ENCODE assay signal across 8 cellular contexts in the genomic region with DNA sequence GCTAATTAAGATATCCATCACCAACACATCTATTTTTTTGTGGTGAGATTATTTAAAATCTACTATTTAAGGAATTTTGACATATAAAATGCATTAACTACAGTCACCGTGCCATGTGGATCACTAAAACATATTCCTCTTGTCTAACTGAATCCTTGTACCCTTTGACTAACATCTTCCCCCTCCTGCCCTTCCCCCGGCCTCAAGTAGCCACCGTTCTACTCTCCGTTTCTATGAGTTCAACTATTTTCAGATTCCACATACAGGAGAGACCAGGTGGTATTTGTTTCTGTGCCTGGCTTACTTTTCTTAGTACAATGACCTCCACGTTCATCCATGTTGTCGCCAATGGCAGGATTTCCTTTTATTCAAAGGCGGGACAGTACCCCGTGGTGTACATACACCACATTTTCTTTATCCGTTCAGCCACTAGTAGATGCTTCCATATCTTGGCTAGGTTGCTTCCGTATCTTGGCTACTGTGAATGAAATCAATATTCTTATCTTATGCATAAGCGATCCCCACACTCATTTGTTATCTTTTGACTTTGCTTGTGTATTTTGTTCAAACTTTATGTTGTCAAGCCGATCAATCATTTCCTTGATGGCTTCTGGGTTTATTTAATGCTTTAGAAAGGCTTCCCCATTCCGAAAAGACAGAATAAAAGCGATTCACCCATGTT.
DNase-seq lines count a peak whose midpoint lies in the region; ATAC-seq, FAIRE-seq and TF ChIP-seq lines count a peak whose summit lies in the region.

No MANE protein-coding gene starts in this region.

- H3K9me3 ChIP-seq in A549 (no peaks in the 10 kb centered on the region), duodenal mucosa (ENCODE audit: control insufficient read depth in 1 of 2, low read length in 2 of 2) (no peaks in the 10 kb centered on the region), muscle layer of duodenum (ENCODE audit: control insufficient read depth in 1 of 2, low read length in 2 of 2) (no peaks in the 10 kb centered on the region)

- TF ChIP-seq EP300 in A549 (IDR thresholded peaks at IDR 0.05): no peak

- peaks cover 17% of the 10 kb centered on the region for H3K27me3 Mint-ChIP-seq in IgD-negative memory B cell

- CTCF ChIA-PET in A549 (lab: Yijun Ruan, JAX): interaction anchor here (0.6 to 10.3 kb wide), 49 partner anchors 11 to 710 kb away, joined by 3 to 189 read pairs (median 5); partner anchors contain the start of genes DHRS7B, NATD1 and USP22

- DNase-seq in A549 (ENCODE audit: low read depth in 1 of 2, low spot score in 1 of 2) (no peak), SIG-M5 (lab: John Stamatoyannopoulos, UW) (no peak), NCI-H2107 treated with DMSO at 0.1 percent for 48 hours (lab: John Stamatoyannopoulos, UW; ENCODE audit: unreplicated experiment) (no peak)
- no peak for DNase-seq in NK-92 treated with Interleukin-12 subunit alpha and Interleukin-12 subunit beta, amount 100 ng/mL, for 24 hours (lab: John Stamatoyannopoulos, UW)

- H3K27ac ChIP-seq in A549 (peak overlapping the region; percentile 24 to 79; a peak in 5 of 6 replicates), duodenal mucosa (ENCODE audit: low read depth, low read length) (no peak overlapping the region), muscle layer of duodenum (ENCODE audit: low read length) (no peak overlapping the region)

- H3K27ac Mint-ChIP-seq in IgD-negative memory B cell: no peak overlapping the region

- 54% methylated on average over 14 of the region's 14 CpGs for WGBS in A549 (ENCODE audit: missing lambda C conversion rate)

- H3K4me3 ChIP-seq in A549 (peak overlapping the region; percentile 43), duodenal mucosa (ENCODE audit: low read depth in 1 of 2, low read length in 2 of 2) (peak overlapping the region; percentile 45 to 60), muscle layer of duodenum (ENCODE audit: low read depth in 1 of 2, low read length in 2 of 2) (peak overlapping the region; percentile 52 to 62)

- no peaks in the 10 kb centered on the region for H3K9me3 Mint-ChIP-seq in IgD-negative memory B cell

- TF ChIP-seq RAD21 in A549 (conservative IDR thresholded peaks at IDR 0.05 in 1 of 2, IDR thresholded peaks at IDR 0.05 in 1 of 2): no peak

- H3K4me1 ChIP-seq in A549 (no peaks in the 10 kb centered on the region; the same call in 2 of the 3 replicates), duodenal mucosa (ENCODE audit: control insufficient read depth in 1 of 2, insufficient read depth in 2 of 2, low read length in 2 of 2) (peaks cover 8 to 10% of the 10 kb centered on the region in 2 donors), muscle layer of duodenum (ENCODE audit: control insufficient read depth in 1 of 2, insufficient read depth in 2 of 2, low read length in 2 of 2) (no peaks in the 10 kb centered on the region)

- no peak for TF ChIP-seq POLR2A in A549 (IDR thresholded peaks at IDR 0.05; ENCODE audit: low read length)

- H3K4me2 ChIP-seq in A549: peak overlapping the region; percentile 83

- POLR2A ChIA-PET in A549 (lab: Yijun Ruan, JAX): interaction anchor here (0.7 to 1.1 kb wide), 2 partner anchors 54 to 224 kb away, joined by 3 read pairs; no protein-coding TSS in a partner anchor

- H3K36me3 ChIP-seq in duodenal mucosa (ENCODE audit: control insufficient read depth in 1 of 2, insufficient read depth in 2 of 2, low read length in 2 of 2) (no peaks in the 10 kb centered on the region), muscle layer of duodenum (ENCODE audit: control insufficient read depth in 1 of 2, insufficient read depth in 2 of 2, low read length in 2 of 2) (no peaks in the 10 kb centered on the region)

- H3K4me1 Mint-ChIP-seq in IgD-negative memory B cell: peaks cover 6 to 13% (median 8%) of the 10 kb centered on the region in 3 donors

- peaks cover 2% of the 10 kb centered on the region for H3K36me3 Mint-ChIP-seq in IgD-negative memory B cell

- no peak for TF ChIP-seq CTCF in A549 (IDR thresholded peaks at IDR 0.05)

- FAIRE-seq in A549 (lab: Jason Lieb, UNC): peak; percentile 63

- H3K27me3 ChIP-seq in duodenal mucosa (ENCODE audit: control insufficient read depth in 1 of 2, insufficient read depth in 2 of 2, low read length in 2 of 2) (peaks cover 11 to 20% of the 10 kb centered on the region in 2 donors), muscle layer of duodenum (ENCODE audit: low read depth, low read length) (peaks cover 13% of the 10 kb centered on the region)

- H3K9ac ChIP-seq in duodenal mucosa (ENCODE audit: low read depth in 1 of 2, low read length in 2 of 2): peak overlapping the region; percentile 13 to 70

- ATAC-seq in A549 (peak in 1 of 2 experiments; percentile 18; a peak in 2 of 6 replicates), HG03460 (IDR thresholded peaks at IDR 0.05; ENCODE audit: unreplicated experiment) (no peak)

- H3K4me3 Mint-ChIP-seq in IgD-negative memory B cell: peak overlapping the region; percentile 35 to 82 (median 61)

TF ChIP-seq in A549, 52 proteins besides CTCF, POLR2A, EP300 and RAD21:
- TF ChIP-seq, protein P1, sequence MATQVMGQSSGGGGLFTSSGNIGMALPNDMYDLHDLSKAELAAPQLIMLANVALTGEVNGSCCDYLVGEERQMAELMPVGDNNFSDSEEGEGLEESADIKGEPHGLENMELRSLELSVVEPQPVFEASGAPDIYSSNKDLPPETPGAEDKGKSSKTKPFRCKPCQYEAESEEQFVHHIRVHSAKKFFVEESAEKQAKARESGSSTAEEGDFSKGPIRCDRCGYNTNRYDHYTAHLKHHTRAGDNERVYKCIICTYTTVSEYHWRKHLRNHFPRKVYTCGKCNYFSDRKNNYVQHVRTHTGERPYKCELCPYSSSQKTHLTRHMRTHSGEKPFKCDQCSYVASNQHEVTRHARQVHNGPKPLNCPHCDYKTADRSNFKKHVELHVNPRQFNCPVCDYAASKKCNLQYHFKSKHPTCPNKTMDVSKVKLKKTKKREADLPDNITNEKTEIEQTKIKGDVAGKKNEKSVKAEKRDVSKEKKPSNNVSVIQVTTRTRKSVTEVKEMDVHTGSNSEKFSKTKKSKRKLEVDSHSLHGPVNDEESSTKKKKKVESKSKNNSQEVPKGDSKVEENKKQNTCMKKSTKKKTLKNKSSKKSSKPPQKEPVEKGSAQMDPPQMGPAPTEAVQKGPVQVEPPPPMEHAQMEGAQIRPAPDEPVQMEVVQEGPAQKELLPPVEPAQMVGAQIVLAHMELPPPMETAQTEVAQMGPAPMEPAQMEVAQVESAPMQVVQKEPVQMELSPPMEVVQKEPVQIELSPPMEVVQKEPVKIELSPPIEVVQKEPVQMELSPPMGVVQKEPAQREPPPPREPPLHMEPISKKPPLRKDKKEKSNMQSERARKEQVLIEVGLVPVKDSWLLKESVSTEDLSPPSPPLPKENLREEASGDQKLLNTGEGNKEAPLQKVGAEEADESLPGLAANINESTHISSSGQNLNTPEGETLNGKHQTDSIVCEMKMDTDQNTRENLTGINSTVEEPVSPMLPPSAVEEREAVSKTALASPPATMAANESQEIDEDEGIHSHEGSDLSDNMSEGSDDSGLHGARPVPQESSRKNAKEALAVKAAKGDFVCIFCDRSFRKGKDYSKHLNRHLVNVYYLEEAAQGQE (IDR thresholded peaks at IDR 0.05): no peak
- TF ChIP-seq CBX2 (IDR thresholded peaks at IDR 0.05; ENCODE audit: borderline replicate concordance, low read depth) (no peak), RARB (CRISPR knock-in tag; IDR thresholded peaks at IDR 0.05) (no peak), GATA3 (IDR thresholded peaks at IDR 0.05; ENCODE audit: borderline replicate concordance) (no peak), CEBPB (IDR thresholded peaks at IDR 0.05) (no peak), FOSL2 (IDR thresholded peaks at IDR 0.05) (no peak), FOSL2 (CRISPR knock-in tag; IDR thresholded peaks at IDR 0.05) (no peak), HOXB5 (CRISPR knock-in tag; IDR thresholded peaks at IDR 0.05) (no peak)

Comparison
In these comparisons a context has a peak if more than half of its experiments do, and no peak if none do; other contexts are left out.
1. H3K27ac ChIP-seq: peak in A549 (2 of 2); none in duodenal mucosa (single experiment) and muscle layer of duodenum (single experiment).
2. Peak in every context shown above with its lines, with median percentiles within 50 percentile points of each other: H3K4me3 ChIP-seq.